ENCODE assay signal across 25 cellular contexts in the genomic region with DNA sequence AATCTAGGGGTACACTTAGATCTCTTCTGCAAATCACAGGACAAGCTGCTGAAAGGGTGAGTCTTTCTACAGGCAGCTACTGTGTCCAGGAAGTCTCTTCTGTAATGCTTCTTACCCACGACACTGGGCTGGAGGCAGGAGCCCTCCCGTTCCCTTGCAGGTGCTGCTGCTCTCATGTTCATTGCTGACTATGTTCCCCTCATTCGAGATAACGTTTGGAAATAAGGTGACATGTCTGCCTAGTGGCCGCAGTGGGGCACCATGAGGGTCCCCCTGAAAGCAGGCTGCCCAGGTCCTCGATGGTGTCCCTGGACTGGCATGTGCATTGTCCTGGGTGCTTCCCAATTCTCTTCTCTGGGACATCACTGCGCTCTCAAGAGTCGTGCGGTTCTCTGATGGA.
A peak's percentile ranks its signal among the peaks of the same experiment; 100 is the strongest.
DNase-seq lines count a peak whose midpoint lies in the region; ATAC-seq, FAIRE-seq and TF ChIP-seq lines count a peak whose summit lies in the region.
"Had no signal": no experiment of that assay in that cellular context is flagged by ENCODE, and none has a peak within 500 bp of the region (broad histone marks: within the 10 kb centered on the region; RNA-seq: fewer than 3 reads in every experiment).

No MANE protein-coding gene starts in this region.

- H3K9me1 ChIP-seq in IMR-90 (ENCODE audit: insufficient read depth, low read length) = peaks cover 37% of the 10 kb centered on the region

- peak overlapping the region; percentile 98 for H2BK120ac ChIP-seq in IMR-90 (ENCODE audit: low read depth, low read length)

- H4K91ac ChIP-seq in IMR-90 (ENCODE audit: insufficient read depth, low read depth, low read length) = peak overlapping the region; percentile 98

- peaks cover 16% of the 10 kb centered on the region for H3K79me2 ChIP-seq in osteoblast (ENCODE audit: insufficient read depth, low read length)

- TF ChIP-seq RAD21 in IMR-90 (IDR thresholded peaks at IDR 0.05; ENCODE audit: low read length) = no peak

- ATAC-seq in heart right ventricle = no peak
- ATAC-seq in IMR-90 (ENCODE audit: low read depth) = no peak
- ATAC-seq in HG03565 (IDR thresholded peaks at IDR 0.05; ENCODE audit: unreplicated experiment) = no peak
- ATAC-seq: activated CD4-positive, CD25-positive, alpha-beta regulatory T cell treated with anti-CD3 and anti-CD28 coated beads, Interleukin-2, amount 50 U/mL, for 24 hours; GM23338; sciatic nerve; stimulated activated memory B cell treated with anti-CD40 and anti-IgM and Interleukin-4, amounts not matched to agents 10 μg/mL and 1 μg/mL and 100 μg/mL, for 72 hours; T-cell had no signal

- H3K4me1 ChIP-seq in heart right ventricle (peaks cover 13 to 48% (median 24%) of the 10 kb centered on the region in 9 donors), IMR-90 (ENCODE audit: control insufficient read depth, insufficient read depth, low read length) (peaks cover 34% of the 10 kb centered on the region), osteoblast (ENCODE audit: insufficient read depth, low read length) (peaks cover 45% of the 10 kb centered on the region)

- in situ Hi-C loops in IMR-90 (cut with MboI; ENCODE audit: low sequenced_read_pairs) = no loop called here

- POLR2A ChIA-PET in IMR-90 (lab: Charles Lee; ENCODE audit: unreplicated experiment) = no interaction called here

- peak overlapping the region; percentile 97 for H2BK5ac ChIP-seq in IMR-90 (ENCODE audit: low read depth, low read length, poor library complexity, severe bottlenecking)

- TF ChIP-seq POLR2A in IMR-90 (IDR thresholded peaks at IDR 0.05; ENCODE audit: low read depth, low read length) = peak; percentile 71

- no peaks in the 10 kb centered on the region for H4K20me1 ChIP-seq in IMR-90 (ENCODE audit: insufficient read depth, low read length)
- H4K20me1 ChIP-seq in osteoblast (ENCODE audit: insufficient read depth, low read length) = no peaks in the 10 kb centered on the region

- H3K27ac ChIP-seq in heart right ventricle = no peak overlapping the region
- peak overlapping the region; percentile 94 for H3K27ac ChIP-seq in IMR-90 (ENCODE audit: insufficient read depth, low read length)
- H3K27ac ChIP-seq in osteoblast (ENCODE audit: low read depth, low read length) = peak overlapping the region; percentile 99
- H3K27ac ChIP-seq: C4-2B had no signal

- peak overlapping the region; percentile 98 for H2AK5ac ChIP-seq in IMR-90 (ENCODE audit: low read depth, low read length)

- H3K14ac ChIP-seq in IMR-90 (replicated peaks; ENCODE audit: low read depth, low read length) = peak overlapping the region; percentile 91

- peaks cover 0 to 45% (median 0%) of the 10 kb centered on the region in 9 donors for H3K36me3 ChIP-seq in heart right ventricle
- H3K36me3 ChIP-seq in IMR-90 (ENCODE audit: control insufficient read depth, insufficient read depth, low read length) = peaks cover 22% of the 10 kb centered on the region
- H3K36me3 ChIP-seq in bronchial epithelial cell (ENCODE audit: control insufficient read depth, insufficient read depth, low read length) = no peaks in the 10 kb centered on the region
- H3K36me3 ChIP-seq in osteoblast (ENCODE audit: insufficient read depth, low read length) = peaks cover 54% of the 10 kb centered on the region

- TF ChIP-seq CTCF in heart right ventricle (IDR thresholded peaks at IDR 0.05) (no peak), IMR-90 (conservative IDR thresholded peaks at IDR 0.05; ENCODE audit: low read depth, low read length) (no peak), bronchial epithelial cell (IDR thresholded peaks at IDR 0.05; ENCODE audit: insufficient read depth, low read length, severe bottlenecking) (no peak), osteoblast (IDR thresholded peaks at IDR 0.05; ENCODE audit: extremely low read depth, low read depth, low read length) (no peak)

- peaks cover 19 to 62% of the 10 kb centered on the region in 2 experiments for H3K79me1 ChIP-seq in IMR-90 (ENCODE audit: low read depth in 1 of 2, low read length in 2 of 2)

- H3K27me3 ChIP-seq in heart right ventricle (no peaks in the 10 kb centered on the region), IMR-90 (ENCODE audit: control insufficient read depth, insufficient read depth, low read length) (no peaks in the 10 kb centered on the region), bronchial epithelial cell (ENCODE audit: control insufficient read depth, insufficient read depth, low read length) (no peaks in the 10 kb centered on the region), osteoblast (ENCODE audit: insufficient read depth, low read length) (no peaks in the 10 kb centered on the region)

- H3K9ac ChIP-seq in IMR-90 (ENCODE audit: low read depth, low read length) = no peak overlapping the region

- H2BK15ac ChIP-seq in IMR-90 (ENCODE audit: low read depth, low read length) = peak overlapping the region; percentile 91

- H3K4me2 ChIP-seq in IMR-90 (ENCODE audit: low read depth, low read length) = no peak overlapping the region
- no peak overlapping the region for H3K4me2 ChIP-seq in osteoblast (ENCODE audit: insufficient read depth, low read length)
- H3K4me2 ChIP-seq: GM23338 had no signal

- H3K4me3 ChIP-seq in heart right ventricle (no peak overlapping the region), IMR-90 (ENCODE audit: insufficient read depth, low read depth, low read length) (no peak overlapping the region), bronchial epithelial cell (ENCODE audit: low read depth, low read length) (no peak overlapping the region), osteoblast (ENCODE audit: insufficient read depth, low read length) (no peak overlapping the region)
- H3K4me3 ChIP-seq: GM23338 had no signal

- peak; percentile 7 for FAIRE-seq in bronchial epithelial cell (lab: Jason Lieb, UNC)
- FAIRE-seq: colon, keratinocyte, RCC 7860 had no signal

- peak overlapping the region; percentile 96 for H2AK9ac ChIP-seq in IMR-90 (replicated peaks; ENCODE audit: low read depth, low read length, poor library complexity)

- H2AFZ ChIP-seq in IMR-90 (replicated peaks; ENCODE audit: low read length, poor library complexity) = no peak overlapping the region
- no peak overlapping the region for H2AFZ ChIP-seq in osteoblast (ENCODE audit: low read length)
- H2AFZ ChIP-seq: GM23338 had no signal

- CTCF ChIA-PET in IMR-90 (lab: Yijun Ruan, JAX) = no interaction called here

- dilution Hi-C loops in IMR-90 (cut with HindIII; ENCODE audit: low sequenced_read_pairs, unreplicated experiment) = no loop called here

- H3K18ac ChIP-seq in IMR-90 (ENCODE audit: low read depth, low read length) = peak overlapping the region; percentile 86; the same call in 1 of the 2 replicates

- H3K23ac ChIP-seq in IMR-90 (ENCODE audit: low read depth, low read length) = peak overlapping the region; percentile 88

- H3K4ac ChIP-seq in IMR-90 (ENCODE audit: low read depth, low read length) = peak overlapping the region; percentile 99

- peak overlapping the region; percentile 83; the same call in 1 of the 2 replicates for H4K5ac ChIP-seq in IMR-90 (ENCODE audit: low read depth, low read length)

- intact Hi-C loops in cardiac septum (cut with DNase I) = no loop called here
- intact Hi-C loops in heart right ventricle (cut with DNase I) = no loop called here
- intact Hi-C loops in IMR-90 (cut with micrococcal nuclease) = loop anchor here (2.0 kb wide), 2 partner anchors 16 to 74 kb away; no protein-coding TSS in a partner anchor

- BruUV-seq in IMR-90 (replicated peaks; lab: Mats Ljungman, UMichigan) = no TSS peak

- 93 to 94% methylated on average over 9 of the region's 9 CpGs for WGBS in heart right ventricle, 2 donors
- WGBS in IMR-90 (ENCODE audit: extremely low coverage in 2 of 2, insufficient read length in 1 of 2), 2 experiments = 88% methylated on average over 4 of the region's 9 CpGs; no CpG with 5 or more reads in 1 of the 2 experiments

- H3K56ac ChIP-seq in IMR-90 (ENCODE audit: extremely low read depth, insufficient read depth, low read length) = peak overlapping the region; percentile 88

- H3K9me3 ChIP-seq in heart right ventricle (no peaks in the 10 kb centered on the region), IMR-90 (ENCODE audit: control insufficient read depth, insufficient read depth, low read length) (no peaks in the 10 kb centered on the region), osteoblast (ENCODE audit: low read depth, low read length) (no peaks in the 10 kb centered on the region)

- H2BK20ac ChIP-seq in IMR-90 (ENCODE audit: low read depth, low read length) = peak overlapping the region; percentile 94

- peak overlapping the region; percentile 93 to 97 for H4K8ac ChIP-seq in IMR-90 (ENCODE audit: low read depth in 2 of 2, low read length in 2 of 2)

- DNase-seq in cardiac septum (ENCODE audit: low spot score) (peak; percentile 31), heart right ventricle (no peak), IMR-90 (no peak), bronchial epithelial cell (ENCODE audit: low read depth) (no peak), osteoblast (ENCODE audit: insufficient read length, low spot score, missing footprints) (no peak), DMS53 treated with DMSO at 0.1 percent for 48 hours (lab: John Stamatoyannopoulos, UW; ENCODE audit: unreplicated experiment) (no peak), NCI-H2107 treated with DMSO at 0.1 percent for 48 hours (lab: John Stamatoyannopoulos, UW; ENCODE audit: unreplicated experiment) (no peak)
- DNase-seq: activated naive CD4-positive, alpha-beta T cell; DMS79 treated with DMSO at 0.1 percent for 48 hours; effector CD4-positive, alpha-beta T cell; glutamatergic neuron; NCI-H1092; NCI-H187; NCI-H524 treated with DMSO at 0.1 percent for 48 hours; stimulated activated CD4-positive, alpha-beta T cell treated with anti-CD3 and anti-CD28 coated beads, Interleukin-4, amount 100 ng/mL, for 24 hours; T-cell had no signal

TF ChIP-seq in IMR-90, 13 proteins besides CTCF, POLR2A, EP300 and RAD21 (continues in another document):
- TF ChIP-seq CEBPB (IDR thresholded peaks at IDR 0.05; ENCODE audit: low read depth, low read length) (no peak), NFE2L2 (IDR thresholded peaks at IDR 0.05; ENCODE audit: low read depth, low read length) (no peak), RFX5 (IDR thresholded peaks at IDR 0.05; ENCODE audit: low read depth, low read length) (no peak), RCOR1 (IDR thresholded peaks at IDR 0.05; ENCODE audit: insufficient replicate concordance, low read length) (no peak), FOS (IDR thresholded peaks at IDR 0.05; ENCODE audit: low read depth, low read length) (no peak)
- TF ChIP-seq, protein P1, sequence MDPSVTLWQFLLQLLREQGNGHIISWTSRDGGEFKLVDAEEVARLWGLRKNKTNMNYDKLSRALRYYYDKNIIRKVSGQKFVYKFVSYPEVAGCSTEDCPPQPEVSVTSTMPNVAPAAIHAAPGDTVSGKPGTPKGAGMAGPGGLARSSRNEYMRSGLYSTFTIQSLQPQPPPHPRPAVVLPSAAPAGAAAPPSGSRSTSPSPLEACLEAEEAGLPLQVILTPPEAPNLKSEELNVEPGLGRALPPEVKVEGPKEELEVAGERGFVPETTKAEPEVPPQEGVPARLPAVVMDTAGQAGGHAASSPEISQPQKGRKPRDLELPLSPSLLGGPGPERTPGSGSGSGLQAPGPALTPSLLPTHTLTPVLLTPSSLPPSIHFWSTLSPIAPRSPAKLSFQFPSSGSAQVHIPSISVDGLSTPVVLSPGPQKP (IDR thresholded peaks at IDR 0.05; ENCODE audit: borderline replicate concordance, low read depth, low read length) = no peak

Comparison
In these comparisons a context has a peak if more than half of its experiments do, and no peak if none do; other contexts are left out.
1. H3K27ac ChIP-seq: peak in IMR-90 (single experiment) and osteoblast (single experiment); none in heart right ventricle (0 of 10).